Comparison of ENCODE assay signal across 20 cellular contexts in the genomic region with DNA sequence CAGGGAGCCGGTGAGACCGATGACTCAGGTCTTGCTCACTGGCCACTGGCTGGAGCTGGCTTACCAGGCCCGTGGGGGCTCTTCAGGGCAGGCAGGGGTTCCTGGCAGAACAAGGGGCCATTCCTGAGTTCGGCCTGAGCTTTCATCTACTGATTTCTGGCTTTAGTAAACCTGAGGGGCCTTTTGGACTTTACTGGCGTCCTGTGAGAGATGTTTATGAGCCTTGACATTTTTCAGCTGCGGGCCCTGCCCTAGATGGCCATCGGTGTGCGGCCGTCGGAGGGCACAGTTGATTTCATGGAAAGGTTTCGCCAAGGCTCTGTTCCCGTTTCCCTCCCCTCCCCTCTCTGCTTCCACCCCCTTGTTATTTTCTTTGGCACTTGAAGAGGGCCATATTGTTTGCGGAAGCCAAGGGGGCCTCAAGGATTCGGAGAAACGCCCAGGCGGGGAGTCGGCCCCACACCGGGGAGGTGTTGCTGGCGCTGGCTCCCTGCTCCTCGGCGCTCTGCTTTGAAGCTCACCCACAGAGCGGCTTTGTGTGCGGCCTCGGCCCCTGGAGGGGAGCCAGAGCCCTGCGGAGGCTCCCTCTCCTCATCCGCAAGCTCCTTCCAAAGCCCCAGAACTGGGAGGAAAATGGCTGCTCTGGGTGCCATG. TPM values are rescaled to one million over a fixed set of nuclear protein-coding genes. Genes with fewer than 3 reads are reported as not detected.
DNase-seq lines count a peak whose midpoint lies in the region; ATAC-seq lines count a peak whose summit lies in the region.
"Had no signal": no experiment of that assay in that cellular context is flagged by ENCODE, and none has a peak within 500 bp of the region (broad histone marks: within the 10 kb centered on the region; RNA-seq: fewer than 3 reads in every experiment).

No MANE protein-coding gene starts in this region.

- ATAC-seq in GM19395 (IDR thresholded peaks at IDR 0.05; ENCODE audit: unreplicated experiment) = no peak
- no peak for ATAC-seq in activated CD4-positive, CD25-positive, alpha-beta regulatory T cell treated with anti-CD3 and anti-CD28 coated beads, Interleukin-2, amount 50 U/mL, for 24 hours
- ATAC-seq: SK-N-SH treated with all-trans-retinoic acid at 6 μM for 48 hours had no signal

- DNase-seq in A172 (ENCODE audit: low spot score) = peak; percentile 22
- peak; percentile 80 for DNase-seq in HPDE6-E6E7 (ENCODE audit: extremely low spot score)
- peak; percentile 57 for DNase-seq in SW480 (ENCODE audit: low spot score)
- peak; percentile 69 for DNase-seq in kidney tubule cell (ENCODE audit: low spot score)
- DNase-seq in activated CD4-positive, alpha-beta T cell treated with anti-CD3 and anti-CD28 coated beads for 48 hours = no peak
- no peak for DNase-seq in NCI-H2107 treated with DMSO at 0.1 percent for 48 hours (lab: John Stamatoyannopoulos, UW; ENCODE audit: unreplicated experiment)
- DNase-seq: activated CD4-positive, alpha-beta T cell treated with anti-CD3 and anti-CD28 coated beads, Interleukin-2, amount 50 U/mL, for 1 hour; activated naive CD4-positive, alpha-beta T cell treated with anti-CD3 and anti-CD28 coated beads, Interleukin-2, amount 50 U/mL, for 16 hours; brain microvascular endothelial cell; DMS53; glutamatergic neuron; NCI-H2081 treated with DMSO at 0.1 percent for 48 hours; NCI-H82 had no signal

RNA-seq across cellular contexts. Expression of gene ELF5, which starts 17.7 kb away (rescaled TPM):
- total RNA-seq in A172 (2014; rRNA removed; shearing (Covaris generic)) = not detected in 2 replicates
- total RNA-seq: dermis microvascular lymphatic vessel endothelial cell, mesenteric fat pad, pulmonary artery endothelial cell, vagina had no signal

RNA-seq across cellular contexts. Expression of gene CAT, which starts 57.1 kb away (rescaled TPM):
- 61.6 and 71.1 TPM in 2 replicates for total RNA-seq in A172 (2014; rRNA removed; shearing (Covaris generic))

Comparison
In these comparisons a context has a peak if more than half of its experiments do, and no peak if none do; other contexts are left out.
1. DNase-seq: peak in A172 (single experiment), HPDE6-E6E7 (single experiment), SW480 (single experiment) and kidney tubule cell (single experiment); none in activated CD4-positive, alpha-beta T cell treated with anti-CD3 and anti-CD28 coated beads for 48 hours (single experiment) and NCI-H2107 treated with DMSO at 0.1 percent for 48 hours (single experiment).